Comparison of ENCODE assay signal across 1 cellular context in the genomic region with DNA sequence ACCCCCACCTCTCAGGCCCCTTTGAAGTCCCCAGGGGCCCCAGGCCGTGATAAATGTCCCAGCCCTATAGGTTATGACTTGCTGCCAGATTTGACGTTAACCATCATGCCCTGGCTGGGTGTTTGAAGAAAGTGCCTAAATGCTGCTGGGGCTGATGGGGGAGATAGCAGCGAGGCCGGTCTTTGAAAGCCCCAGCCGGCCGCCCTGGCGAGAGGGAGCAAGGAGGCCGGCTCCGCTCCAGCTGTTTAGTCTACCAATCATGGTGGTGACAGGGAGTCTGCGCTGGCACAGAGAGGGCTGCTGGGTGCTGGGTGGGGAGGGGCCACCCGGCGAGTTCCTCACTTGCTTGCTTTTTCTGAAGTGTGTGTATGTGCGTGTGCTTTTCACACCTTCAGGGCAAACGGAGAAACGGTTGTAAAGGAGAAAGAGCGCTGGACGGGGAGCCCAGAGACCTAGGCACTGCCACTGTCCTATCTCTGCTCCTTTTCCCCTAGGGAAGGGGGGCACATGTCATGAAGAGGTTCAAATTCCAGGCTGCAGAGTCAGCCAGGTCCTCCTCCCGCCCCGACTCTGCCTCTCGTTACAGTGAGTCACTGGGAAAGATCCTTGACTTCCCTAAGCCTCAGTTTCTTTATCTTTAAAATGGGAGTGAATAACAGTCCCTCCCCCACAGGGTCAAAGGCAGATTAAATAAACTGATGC.
TF ChIP-seq lines count a peak whose summit lies in the region.

No MANE protein-coding gene starts in this region.

TF ChIP-seq in HEK293, 187 proteins besides CTCF, POLR2A, EP300 and RAD21 (continued from another document):
- TF ChIP-seq TCF7L2 (IDR thresholded peaks at IDR 0.05; ENCODE audit: borderline replicate concordance, low read depth, low read length): peak; percentile 72; the same call in 1 of the 2 replicates
- TF ChIP-seq ZIC2 (tag by site-specific recombination; IDR thresholded peaks at IDR 0.05): peak; percentile 59
- no peak for TF ChIP-seq PRDM1 (tag by site-specific recombination; IDR thresholded peaks at IDR 0.05)
- peak; percentile 67 for TF ChIP-seq ZNF335 (tag by site-specific recombination; conservative IDR thresholded peaks at IDR 0.05)
- TF ChIP-seq, protein P1, sequence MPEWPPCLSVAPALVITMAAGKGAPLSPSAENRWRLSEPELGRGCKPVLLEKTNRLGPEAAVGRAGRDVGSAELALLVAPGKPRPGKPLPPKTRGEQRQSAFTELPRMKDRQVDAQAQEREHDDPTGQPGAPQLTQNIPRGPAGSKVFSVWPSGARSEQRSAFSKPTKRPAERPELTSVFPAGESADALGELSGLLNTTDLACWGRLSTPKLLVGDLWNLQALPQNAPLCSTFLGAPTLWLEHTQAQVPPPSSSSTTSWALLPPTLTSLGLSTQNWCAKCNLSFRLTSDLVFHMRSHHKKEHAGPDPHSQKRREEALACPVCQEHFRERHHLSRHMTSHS (tag by site-specific recombination; IDR thresholded peaks at IDR 0.05): no peak
- TF ChIP-seq ZBTB7A (tag by site-specific recombination; IDR thresholded peaks at IDR 0.05; ENCODE audit: low read depth): no peak
- TF ChIP-seq ZNF423 (tag by site-specific recombination; IDR thresholded peaks at IDR 0.05): 0 out of 2 replicates have a peak, but pooled peaks have one; percentile 26
- TF ChIP-seq ZNF133 (tag by site-specific recombination; IDR thresholded peaks at IDR 0.05): no peak
- TF ChIP-seq ZNF837 (tag by site-specific recombination; IDR thresholded peaks at IDR 0.05): no peak
- no peak for TF ChIP-seq ZNF514 (tag by site-specific recombination; IDR thresholded peaks at IDR 0.05)
